In genomic region chr22:31250740-31251330, GRCh38 we compare ENCODE assay signal across 9 cellular contexts. TPM values are rescaled to one million over a fixed set of nuclear protein-coding genes. Genes with fewer than 3 reads are reported as not detected.
DNase-seq lines count a peak whose midpoint lies in the region; ATAC-seq and TF ChIP-seq lines count a peak whose summit lies in the region.
"Had no signal": no experiment of that assay in that cellular context is flagged by ENCODE, and none has a peak within 500 bp of the region (broad histone marks: within the 10 kb centered on the region; RNA-seq: fewer than 3 reads in every experiment).

No MANE protein-coding gene starts in this region.

- TF ChIP-seq CTCF in upper lobe of right lung (IDR thresholded peaks at IDR 0.05) = no peak

- no peak overlapping the region for H3K4me3 ChIP-seq in upper lobe of right lung

- intact Hi-C loops in cardiac septum (cut with DNase I) = no loop called here
- intact Hi-C loops in Right ventricle myocardium inferior (cut with DNase I) = loop anchor here (5.0 kb wide), 1 partner anchor 39 kb away; the partner anchor contains the start of gene LIMK2
- intact Hi-C loops in upper lobe of right lung (cut with DNase I) = no loop called here

- H3K4me1 ChIP-seq in upper lobe of right lung = peaks cover 45% of the 10 kb centered on the region

- no peaks in the 10 kb centered on the region for H3K9me3 ChIP-seq in upper lobe of right lung

- H3K36me3 ChIP-seq in upper lobe of right lung = no peaks in the 10 kb centered on the region

- no peaks in the 10 kb centered on the region for H3K27me3 ChIP-seq in upper lobe of right lung

- H3K27ac ChIP-seq in epithelial cell of prostate (peak overlapping the region; percentile 92), upper lobe of right lung (peak overlapping the region; percentile 63)

- in situ Hi-C loops in ACHN (cut with HindIII; ENCODE audit: low pct_ligation_motif_present, low pct_unique_long_range_greater_than_20kb, low sequenced_read_pairs) = no loop called here

- ATAC-seq in Right ventricle myocardium inferior (no peak), upper lobe of right lung (no peak)

- DNase-seq in cardiac septum (ENCODE audit: low spot score) (peak; percentile 59), Right ventricle myocardium inferior (ENCODE audit: missing footprints) (no peak), epithelial cell of prostate (ENCODE audit: low read depth, low spot score) (no peak), mucosa of gallbladder (ENCODE audit: low spot score) (peak; percentile 35), upper lobe of right lung (no peak), ACHN (no peak), GF-D8 (lab: John Stamatoyannopoulos, UW) (no peak), MV-4-11 (lab: John Stamatoyannopoulos, UW) (no peak)
- DNase-seq: NCI-H1436 treated with DMSO at 0.1 percent for 48 hours had no signal

RNA-seq across cellular contexts. Expression of gene LIMK2, which starts 38.7 kb away (rescaled TPM):
- total RNA-seq in cardiac septum (13.1 TPM), Right ventricle myocardium inferior (11.6 TPM), mucosa of gallbladder (81.4 TPM), upper lobe of right lung (63.0 TPM)

RNA-seq across cellular contexts. Expression of gene PIK3IP1, which starts 41.5 kb away (rescaled TPM):
- total RNA-seq in cardiac septum = 10.5 TPM
- total RNA-seq in Right ventricle myocardium inferior = 13.7 TPM
- total RNA-seq in mucosa of gallbladder = 48.0 TPM
- total RNA-seq in upper lobe of right lung = 56.4 TPM

Comparison
In these comparisons a context has a peak if more than half of its experiments do, and no peak if none do; other contexts are left out.
1. DNase-seq: peak in cardiac septum (single experiment) and mucosa of gallbladder (single experiment); none in Right ventricle myocardium inferior (single experiment), epithelial cell of prostate (single experiment), upper lobe of right lung (single experiment), ACHN (single experiment), GF-D8 (single experiment) and MV-4-11 (single experiment).